Comparison of ENCODE assay signal across 1 cellular context in genomic region chr7:102042016-102042656, GRCh38.
TF ChIP-seq lines count a peak whose summit lies in the region.

No MANE protein-coding gene starts in this region.

TF ChIP-seq in H1, 55 proteins besides CTCF, POLR2A, EP300 and RAD21:
- TF ChIP-seq EGR1 (IDR thresholded peaks at IDR 0.05; ENCODE audit: borderline replicate concordance, low read depth, low read length), result no peak
- TF ChIP-seq ASH2L (IDR thresholded peaks at IDR 0.05; ENCODE audit: low read length), result no peak
- no peak for TF ChIP-seq ATF3 (IDR thresholded peaks at IDR 0.05; ENCODE audit: insufficient read depth, low read depth, low read length)
- no peak for TF ChIP-seq SIRT6 (IDR thresholded peaks at IDR 0.05; ENCODE audit: low read length)
- TF ChIP-seq PHF8 (conservative IDR thresholded peaks at IDR 0.05; ENCODE audit: low read depth, low read length), result no peak
- TF ChIP-seq RFX5 (IDR thresholded peaks at IDR 0.05; ENCODE audit: borderline replicate concordance, low read depth, low read length), result no peak
- no peak for TF ChIP-seq CHD2 (IDR thresholded peaks at IDR 0.05; ENCODE audit: low read length)
- no peak for TF ChIP-seq NRF1 (IDR thresholded peaks at IDR 0.05; ENCODE audit: low read depth, low read length)
- no peak for TF ChIP-seq MAFK (IDR thresholded peaks at IDR 0.05; ENCODE audit: low read depth, low read length)
- no peak for TF ChIP-seq KDM1A (IDR thresholded peaks at IDR 0.05; ENCODE audit: borderline replicate concordance, low read length)
- TF ChIP-seq CHD7 (IDR thresholded peaks at IDR 0.05; ENCODE audit: insufficient replicate concordance, low read length), result no peak
- no peak for TF ChIP-seq SIX5 (IDR thresholded peaks at IDR 0.05; ENCODE audit: low read depth, low read length)
- TF ChIP-seq MAX (IDR thresholded peaks at IDR 0.05), result no peak
- no peak for TF ChIP-seq SRF (IDR thresholded peaks at IDR 0.05; ENCODE audit: low read depth, low read length)
